24 cellular contexts compared by ENCODE assay signal in the genomic region with DNA sequence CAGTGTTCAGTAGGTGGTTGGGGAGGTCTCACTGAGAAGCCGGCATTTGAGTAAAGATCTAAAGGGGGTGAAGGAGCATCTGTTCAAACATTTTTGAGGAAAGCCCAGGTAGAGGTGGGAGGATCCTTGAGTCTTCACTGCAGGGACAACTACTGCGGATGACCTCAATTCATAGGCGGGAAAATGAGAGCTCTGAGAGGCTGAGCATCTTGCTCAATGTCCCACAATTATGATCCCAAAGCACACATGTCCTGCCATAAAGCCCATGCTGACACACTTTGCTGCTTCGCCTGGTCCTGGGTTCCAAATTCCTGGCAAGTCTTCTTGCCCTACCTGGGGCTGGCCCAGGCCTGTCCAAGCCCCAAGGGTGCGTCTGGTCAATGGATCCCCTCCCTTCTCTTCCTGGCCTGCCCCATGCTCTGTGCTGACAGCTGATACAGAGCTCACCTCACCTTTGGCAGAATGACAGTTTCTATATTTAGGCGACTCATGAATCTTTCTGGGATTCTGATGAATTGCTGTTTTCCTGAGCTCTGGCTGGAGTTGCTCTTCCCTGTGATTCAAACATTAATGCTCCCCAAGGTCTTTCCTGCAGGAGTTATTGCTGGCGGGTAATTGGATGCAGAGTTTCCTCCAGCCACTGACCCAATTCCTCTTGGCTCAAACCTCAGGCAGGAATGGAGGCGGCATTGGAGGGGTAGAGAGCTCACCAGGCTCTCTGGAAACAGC.
DNase-seq lines count a peak whose midpoint lies in the region; ATAC-seq, FAIRE-seq and TF ChIP-seq lines count a peak whose summit lies in the region.
"Had no signal": no experiment of that assay in that cellular context is flagged by ENCODE, and none has a peak within 500 bp of the region (broad histone marks: within the 10 kb centered on the region; RNA-seq: fewer than 3 reads in every experiment).

No MANE protein-coding gene starts in this region.

- intact Hi-C loops in heart left ventricle (cut with DNase I), result no loop called here
- intact Hi-C loops in left ventricle myocardium inferior (cut with micrococcal nuclease), result no loop called here
- intact Hi-C loops in HepG2 (cut with micrococcal nuclease; ENCODE audit: unreplicated experiment), result no loop called here

- H3K27ac ChIP-seq in heart left ventricle, result no peak overlapping the region
- no peak overlapping the region for H3K27ac ChIP-seq in left ventricle myocardium inferior (replicated peaks)
- no peak overlapping the region for H3K27ac ChIP-seq in HepG2 (ENCODE audit: extremely low read length, insufficient read depth, low read length)
- H3K27ac ChIP-seq: SJSA1, WERI-Rb-1 had no signal

- CTCF ChIA-PET in HepG2 (lab: Yijun Ruan, JAX; ENCODE audit: low intra/inter-chr PET ratio, low total read pairs), result no interaction called here

- no peak for FAIRE-seq in HepG2 (lab: Jason Lieb, UNC)
- FAIRE-seq: GM12892, K562, urothelium cell line had no signal

- TF ChIP-seq CTCF in heart left ventricle (IDR thresholded peaks at IDR 0.05) (no peak), left ventricle myocardium inferior (IDR thresholded peaks at IDR 0.05; ENCODE audit: borderline replicate concordance) (no peak), epithelial cell of esophagus (IDR thresholded peaks at IDR 0.05; ENCODE audit: insufficient read depth, low read depth, low read length, missing control alignments) (no peak), HepG2 (CRISPR knock-in tag; IDR thresholded peaks at IDR 0.05) (no peak)

- no peak overlapping the region for H3K4me2 ChIP-seq in HepG2 (ENCODE audit: low read depth, low read length)

- no peak for TF ChIP-seq RAD21 in HepG2 (CRISPR knock-in tag; IDR thresholded peaks at IDR 0.05)

- H3K4me1 ChIP-seq in heart left ventricle (peaks cover 0 to 17% (median 2%) of the 10 kb centered on the region in 12 donors), left ventricle myocardium inferior (peaks cover 16% of the 10 kb centered on the region), HepG2 (ENCODE audit: insufficient read depth, low read length) (no peaks in the 10 kb centered on the region)
- H3K4me1 ChIP-seq: SJSA1 had no signal

- DNase-seq in heart left ventricle, result peak in 3 of 5 donors; percentile 24 to 35 (median 32)
- no peak for DNase-seq in left ventricle myocardium inferior
- DNase-seq in epithelial cell of esophagus (ENCODE audit: low read depth), result peak; percentile 83
- peak; percentile 79 for DNase-seq in kidney glomerular epithelial cell (lab: John Stamatoyannopoulos, UW)
- no peak for DNase-seq in COR-L47 (lab: John Stamatoyannopoulos, UW)
- DNase-seq in T1000 (lab: John Stamatoyannopoulos, UW), result no peak
- DNase-seq in HepG2 (ENCODE audit: low spot score), result no peak
- DNase-seq: activated CD4-positive, alpha-beta T cell treated with anti-CD3 and anti-CD28 coated beads, Interleukin-2, amount 50 U/mL, for 1 hour; activated CD8-positive, alpha-beta memory T cell treated with anti-CD3 and anti-CD28 coated beads, Interleukin-2, amount 50 U/mL, for 4 hours; activated naive CD8-positive, alpha-beta T cell treated with anti-CD3 and anti-CD28 coated beads, Interleukin-2, amount 50 U/mL, for 24 hours; DMS153; mucosa of descending colon; NCI-H1694 treated with DMSO at 0.1 percent for 48 hours; NCI-H748 treated with DMSO at 0.1 percent for 48 hours; OCI-M1; stimulated activated CD4-positive, alpha-beta T cell treated with anti-CD3 and anti-CD28 coated beads, Interleukin-12 subunit alpha, Interleukin-12 subunit beta, amount 100 ng/mL, for 4 hours; stimulated activated CD8-positive, alpha-beta memory T cell treated with anti-CD3 and anti-CD28 coated beads, Interleukin-4, amount 100 ng/mL, for 48 hours; T-helper 2 cell; WERI-Rb-1 had no signal

- TF ChIP-seq EP300 in HepG2 (IDR thresholded peaks at IDR 0.05; ENCODE audit: low read depth in 2 of 2, low read length in 2 of 2) (no peak), HepG2 (CRISPR knock-in tag; IDR thresholded peaks at IDR 0.05; ENCODE audit: borderline replicate concordance) (no peak)

- no peak overlapping the region for H2AFZ ChIP-seq in HepG2 (ENCODE audit: low read length)

- in situ Hi-C loops in HepG2 (cut with HindIII; ENCODE audit: extremely low pct_ligation_motif_present, low pct_unique_long_range_greater_than_20kb), result no loop called here

- H3K27me3 ChIP-seq in heart left ventricle (peaks cover 0 to 9% (median 0%) of the 10 kb centered on the region in 9 donors), left ventricle myocardium inferior (ENCODE audit: low read depth) (peaks cover 32% of the 10 kb centered on the region), HepG2 (ENCODE audit: control insufficient read depth in 1 of 2, insufficient read depth in 2 of 2, low read length in 2 of 2) (peaks cover 0 to 13% of the 10 kb centered on the region in 2 experiments; a peak in 1 of 5 replicates)
- H3K27me3 ChIP-seq: SJSA1 had no signal

- H4K20me1 ChIP-seq in HepG2 (ENCODE audit: insufficient read depth, low read length), result no peaks in the 10 kb centered on the region

- H3K9me3 ChIP-seq in heart left ventricle (no peaks in the 10 kb centered on the region), left ventricle myocardium inferior (replicated peaks) (no peaks in the 10 kb centered on the region), HepG2 (ENCODE audit: low read length) (no peaks in the 10 kb centered on the region)
- H3K9me3 ChIP-seq: mucosa of descending colon, SJSA1 had no signal

- no peaks in the 10 kb centered on the region for H3K36me3 ChIP-seq in heart left ventricle
- no peaks in the 10 kb centered on the region for H3K36me3 ChIP-seq in left ventricle myocardium inferior
- no peaks in the 10 kb centered on the region for H3K36me3 ChIP-seq in HepG2 (replicated peaks in 1 of 2; ENCODE audit: control insufficient read depth in 1 of 2, insufficient read depth in 2 of 2, low read length in 2 of 2)
- H3K36me3 ChIP-seq: SJSA1, WERI-Rb-1 had no signal

- H3K79me2 ChIP-seq in HepG2 (ENCODE audit: insufficient read depth, low read length), result no peaks in the 10 kb centered on the region

- 48 to 57% (median 56%) methylated on average over 7 to 8 of the region's 8 CpGs for WGBS in heart left ventricle, 4 donors
- 7% methylated on average over 6 of the region's 8 CpGs for WGBS in HepG2 (ENCODE audit: low lambda C conversion rate)

- H3K9ac ChIP-seq in HepG2 (ENCODE audit: insufficient read depth, low read depth, low read length), result no peak overlapping the region

- H3K4me3 ChIP-seq in heart left ventricle (no peak overlapping the region), left ventricle myocardium inferior (no peak overlapping the region), epithelial cell of esophagus (ENCODE audit: low read length) (no peak overlapping the region), HepG2 (replicated peaks in 1 of 3; ENCODE audit: insufficient read depth in 1 of 3, low read depth in 2 of 3, low read length in 3 of 3) (no peak overlapping the region)
- H3K4me3 ChIP-seq: K562, mucosa of descending colon, SJSA1 had no signal

- no TSS peak for BruUV-seq in HepG2 (replicated peaks; lab: Mats Ljungman, UMichigan)

- ATAC-seq in heart left ventricle, result peak; percentile 78 to 89 (median 84)
- no peak for ATAC-seq in HG03280 (IDR thresholded peaks at IDR 0.05; ENCODE audit: unreplicated experiment)
- no peak for ATAC-seq in HepG2
- ATAC-seq: activated naive CD8-positive, alpha-beta T cell treated with anti-CD3 and anti-CD28 coated beads, Interleukin-2, amount 50 U/mL, for 24 hours; K562; mucosa of descending colon had no signal

- TF ChIP-seq POLR2A in heart left ventricle (IDR thresholded peaks at IDR 0.05), result no peak
- TF ChIP-seq POLR2A in HepG2 (IDR thresholded peaks at IDR 0.05; ENCODE audit: insufficient read depth in 1 of 2, low read depth in 2 of 2, low read length in 2 of 2), result no peak

- POLR2A ChIA-PET in HepG2 (lab: Yijun Ruan, JAX), result no interaction called here

TF ChIP-seq in HepG2, 621 proteins besides CTCF, POLR2A, EP300 and RAD21 (continues in another document):
- TF ChIP-seq, protein P1, sequence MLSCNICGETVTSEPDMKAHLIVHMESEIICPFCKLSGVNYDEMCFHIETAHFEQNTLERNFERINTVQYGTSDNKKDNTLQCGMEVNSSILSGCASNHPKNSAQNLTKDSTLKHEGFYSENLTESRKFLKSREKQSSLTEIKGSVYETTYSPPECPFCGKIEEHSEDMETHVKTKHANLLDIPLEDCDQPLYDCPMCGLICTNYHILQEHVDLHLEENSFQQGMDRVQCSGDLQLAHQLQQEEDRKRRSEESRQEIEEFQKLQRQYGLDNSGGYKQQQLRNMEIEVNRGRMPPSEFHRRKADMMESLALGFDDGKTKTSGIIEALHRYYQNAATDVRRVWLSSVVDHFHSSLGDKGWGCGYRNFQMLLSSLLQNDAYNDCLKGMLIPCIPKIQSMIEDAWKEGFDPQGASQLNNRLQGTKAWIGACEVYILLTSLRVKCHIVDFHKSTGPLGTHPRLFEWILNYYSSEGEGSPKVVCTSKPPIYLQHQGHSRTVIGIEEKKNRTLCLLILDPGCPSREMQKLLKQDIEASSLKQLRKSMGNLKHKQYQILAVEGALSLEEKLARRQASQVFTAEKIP (CRISPR knock-in tag; IDR thresholded peaks at IDR 0.05; ENCODE audit: borderline replicate concordance), result no peak
- no peak for TF ChIP-seq ZNF75D (CRISPR knock-in tag; IDR thresholded peaks at IDR 0.05; ENCODE audit: borderline replicate concordance)

Comparison
In these comparisons a context has a peak if more than half of its experiments do, and no peak if none do; other contexts are left out.
1. DNase-seq: peak in heart left ventricle (3 of 5), epithelial cell of esophagus (single experiment) and kidney glomerular epithelial cell (single experiment); none in left ventricle myocardium inferior (single experiment), COR-L47 (single experiment), T1000 (single experiment) and HepG2 (single experiment).
2. ATAC-seq: peak in heart left ventricle (4 of 4); none in HG03280 (single experiment) and HepG2 (single experiment).